In the genomic region with DNA sequence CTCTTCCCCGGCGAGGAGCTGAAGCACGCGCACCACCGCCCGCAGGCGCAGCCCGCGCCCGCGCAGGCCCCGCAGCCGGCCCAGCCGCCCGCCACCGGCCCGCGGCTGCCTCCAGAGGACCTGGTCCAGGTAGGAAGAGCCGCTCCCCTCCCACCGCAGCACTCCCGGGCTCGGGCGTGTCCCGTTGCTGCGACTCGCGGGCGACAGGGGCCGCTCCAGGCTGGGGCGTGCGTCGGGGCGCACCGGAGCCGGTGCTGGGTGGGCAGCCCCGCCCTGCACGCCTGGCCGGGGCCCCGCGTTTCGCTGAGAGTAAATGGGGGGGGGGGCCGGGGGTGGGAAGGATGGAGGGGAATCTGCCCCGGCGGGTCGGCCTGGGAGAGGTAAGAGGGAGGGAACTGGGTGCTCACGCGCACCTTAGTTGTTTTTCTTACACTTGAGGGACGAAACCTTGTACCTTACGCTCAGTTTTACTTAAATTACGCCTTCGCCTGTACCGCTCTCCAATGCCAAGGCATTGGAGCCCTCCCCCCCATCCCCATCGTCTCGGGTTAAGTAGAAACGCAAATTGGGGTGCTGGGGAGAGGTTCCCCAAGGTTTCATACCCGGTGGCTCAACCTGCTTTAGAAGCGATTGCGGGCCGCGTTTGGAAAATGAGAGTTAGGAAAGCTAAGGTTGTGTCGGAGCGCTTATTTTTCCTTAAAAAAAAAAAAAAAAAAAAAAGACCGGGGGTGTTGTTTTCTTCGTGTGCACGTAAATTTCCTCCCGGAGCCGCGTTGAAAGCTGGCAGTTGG, we compare ENCODE assay signal across 8 cellular contexts. TPM values are rescaled to one million over a fixed set of nuclear protein-coding genes. Genes with fewer than 3 reads are reported as not detected.
DNase-seq lines count a peak whose midpoint lies in the region; ATAC-seq and TF ChIP-seq lines count a peak whose summit lies in the region.

No MANE protein-coding gene starts in this region.

- 0 out of 2 replicates have a peak, but pooled peaks cover 12% of the 10 kb centered on the region for H3K79me2 ChIP-seq in GM23248 (ENCODE audit: insufficient read depth)

- DNase-seq in GM13976 (ENCODE audit: low spot score) (peak; percentile 79), GM23248 (peak; percentile 62), NOMO-1 treated with dmso at 0.1 percent for 144 hours (lab: John Stamatoyannopoulos, UW; ENCODE audit: unreplicated experiment) (no peak)
- peak; percentile 5 for DNase-seq in effector CD8-positive, alpha-beta T cell (lab: John Stamatoyannopoulos, UW)

- H3K27ac Mint-ChIP-seq in stimulated activated naive CD8-positive, alpha-beta T cell treated with anti-CD3 and anti-CD28 coated beads, Interleukin-15, Interleukin-2, amounts not matched to agents 100 ng/mL and 50 ng/mL, for 24 hours, result no peak overlapping the region

- peak overlapping the region; percentile 95 for H3K4me2 ChIP-seq in GM23248 (ENCODE audit: unreplicated experiment)

- H3K27ac ChIP-seq in GM23248 (peak overlapping the region; percentile 59; the same call in 1 of the 2 replicates), KOPT-K1 (ENCODE audit: low read depth, low read length, poor library complexity, severe bottlenecking) (peak overlapping the region; percentile 36)

- H3K4me1 Mint-ChIP-seq in stimulated activated naive CD8-positive, alpha-beta T cell treated with anti-CD3 and anti-CD28 coated beads, Interleukin-15, Interleukin-2, amounts not matched to agents 100 ng/mL and 50 ng/mL, for 24 hours (ENCODE audit: low read depth), result peaks cover 21% of the 10 kb centered on the region

- H2AFZ ChIP-seq in GM23248, result peak overlapping the region; percentile 75

- H3K4me3 ChIP-seq in GM23248, result peak overlapping the region; percentile 83
- peak overlapping the region; percentile 51 for H3K4me3 ChIP-seq in mononuclear cell (ENCODE audit: low read length)

- H3K4me3 Mint-ChIP-seq in stimulated activated naive CD8-positive, alpha-beta T cell treated with anti-CD3 and anti-CD28 coated beads, Interleukin-15, Interleukin-2, amounts not matched to agents 100 ng/mL and 50 ng/mL, for 24 hours, result peak overlapping the region; percentile 81

- no peaks in the 10 kb centered on the region for H3K9me2 ChIP-seq in GM23248 (ENCODE audit: insufficient read depth)

- no peaks in the 10 kb centered on the region for H3K9me3 ChIP-seq in GM23248 (ENCODE audit: low read depth)
- no peaks in the 10 kb centered on the region for H3K9me3 ChIP-seq in KOPT-K1 (ENCODE audit: insufficient read depth, low read length, poor library complexity, severe bottlenecking)
- H3K9me3 ChIP-seq in mononuclear cell (ENCODE audit: low read depth, low read length), result no peaks in the 10 kb centered on the region

- peaks cover 24% of the 10 kb centered on the region for H3F3A ChIP-seq in GM23248 (ENCODE audit: insufficient read depth)

- H3K36me3 Mint-ChIP-seq in stimulated activated naive CD8-positive, alpha-beta T cell treated with anti-CD3 and anti-CD28 coated beads, Interleukin-15, Interleukin-2, amounts not matched to agents 100 ng/mL and 50 ng/mL, for 24 hours (ENCODE audit: low read depth), result no peaks in the 10 kb centered on the region

- H3K4me1 ChIP-seq in GM23248 (ENCODE audit: insufficient read depth), result peaks cover 28% of the 10 kb centered on the region
- H3K4me1 ChIP-seq in mononuclear cell (ENCODE audit: insufficient read depth, low read length), result peaks cover 16% of the 10 kb centered on the region

- 1 to 2% methylated on average over 38 to 62 of the region's 68 CpGs for WGBS in GM23248 (ENCODE audit: low coverage in 1 of 2, low lambda C conversion rate in 2 of 2, missing lambda C conversion rate in 2 of 2), 2 experiments

- H3K9ac ChIP-seq in GM23248, result peak overlapping the region; percentile 69

- TF ChIP-seq CTCF in GM13976 (IDR thresholded peaks at IDR 0.05; ENCODE audit: borderline replicate concordance, control extremely low read depth, extremely low read depth, insufficient read depth, missing control alignments), result no peak

- in situ Hi-C loops in GM13976 (cut with MboI; ENCODE audit: low sequenced_read_pairs, unreplicated experiment), result no loop called here
- in situ Hi-C loops in GM23248 (cut with MboI), result loop anchor here (25.0 kb wide), 1 partner anchor 653 kb away; no protein-coding TSS in a partner anchor

- H3K9me3 Mint-ChIP-seq in stimulated activated naive CD8-positive, alpha-beta T cell treated with anti-CD3 and anti-CD28 coated beads, Interleukin-15, Interleukin-2, amounts not matched to agents 100 ng/mL and 50 ng/mL, for 24 hours, result no peaks in the 10 kb centered on the region

- H3K27me3 Mint-ChIP-seq in stimulated activated naive CD8-positive, alpha-beta T cell treated with anti-CD3 and anti-CD28 coated beads, Interleukin-15, Interleukin-2, amounts not matched to agents 100 ng/mL and 50 ng/mL, for 24 hours, result peaks cover 55% of the 10 kb centered on the region

- ATAC-seq in activated CD4-positive, CD25-positive, alpha-beta regulatory T cell treated with anti-CD3 and anti-CD28 coated beads, Interleukin-2, amount 50 U/mL, for 24 hours, result peak; percentile 10 to 15

- H3K36me3 ChIP-seq in GM23248 (ENCODE audit: low read depth) (no peaks in the 10 kb centered on the region), KOPT-K1 (ENCODE audit: insufficient read depth, low read length) (no peaks in the 10 kb centered on the region)

- no peaks in the 10 kb centered on the region for H4K20me1 ChIP-seq in GM23248 (ENCODE audit: insufficient read depth)

- no peaks in the 10 kb centered on the region for H3K27me3 ChIP-seq in GM23248 (replicated peaks; ENCODE audit: insufficient read depth)
- peaks cover 52% of the 10 kb centered on the region for H3K27me3 ChIP-seq in mononuclear cell (ENCODE audit: insufficient read depth, low read length)

RNA-seq across cellular contexts. Expression of a gene that starts 0.8 kb away (rescaled TPM):
- 5.5 and 6.1 TPM in 2 replicates for total RNA-seq in GM23248 (2014; rRNA removed; shearing (Covaris generic))
- 5.6 and 7.1 TPM in 2 replicates for polyA plus RNA-seq in GM23248 (2016; fragmentation: Nextera tagmentation; extraction: Ambion mirVana)
- total RNA-seq in mononuclear cell, result 3.0 TPM
